Comparison of ENCODE assay signal across 31 cellular contexts in the genomic region with DNA sequence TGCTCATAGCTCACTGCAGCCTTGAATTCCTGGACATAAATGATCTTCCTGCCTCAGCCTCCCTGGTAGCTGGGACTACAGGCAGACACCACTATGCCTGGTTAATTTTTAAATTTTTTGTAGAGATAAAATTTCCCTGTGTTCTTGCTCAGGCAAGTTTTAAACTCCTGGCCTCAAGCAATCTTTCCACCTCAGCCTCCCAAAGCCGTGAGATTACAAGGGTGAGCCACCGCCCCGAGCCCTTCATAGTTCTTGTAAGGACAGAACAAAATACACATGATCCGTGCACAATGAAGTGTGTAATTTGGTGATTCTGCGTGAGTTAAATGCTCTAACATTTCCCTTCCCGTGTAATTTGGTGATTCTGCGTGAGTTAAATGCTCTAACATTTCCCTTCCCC. TPM values are rescaled to one million over a fixed set of nuclear protein-coding genes. Genes with fewer than 3 reads are reported as not detected.
"Had no signal": no experiment of that assay in that cellular context is flagged by ENCODE, and none has a peak within 500 bp of the region (broad histone marks: within the 10 kb centered on the region; RNA-seq: fewer than 3 reads in every experiment).

No MANE protein-coding gene starts in this region.

- DNase-seq: activated CD4-positive, alpha-beta memory T cell treated with anti-CD3 and anti-CD28 coated beads, Interleukin-2, amount 10 ng/mL, durations not matched to agents 7 days and 5 days; activated CD4-positive, alpha-beta T cell treated with anti-CD3 and anti-CD28 coated beads for 1 hour; activated CD4-positive, alpha-beta T cell treated with anti-CD3 and anti-CD28 coated beads for 48 hours; activated CD4-positive, CD25-positive, alpha-beta regulatory T cell; activated CD8-positive, alpha-beta memory T cell treated with anti-CD3 and anti-CD28 coated beads for 24 hours; activated CD8-positive, alpha-beta memory T cell treated with anti-CD3 and anti-CD28 coated beads, Interleukin-2, amount 10 ng/mL, durations not matched to agents 7 days and 5 days; activated CD8-positive, alpha-beta memory T cell treated with anti-CD3 and anti-CD28 coated beads, Interleukin-2, amount 50 U/mL, for 48 hours; activated effector memory CD4-positive, alpha-beta T cell treated with Interleukin-2 at 50 U/mL for 16 hours; activated naive CD4-positive, alpha-beta T cell treated with anti-CD3 and anti-CD28 coated beads, Interleukin-2, amount 10 ng/mL, durations not matched to agents 7 days and 5 days; activated naive CD8-positive, alpha-beta T cell treated with anti-CD3 and anti-CD28 coated beads, Interleukin-2, amount 50 U/mL, for 24 hours; activated T-cell treated with anti-CD3 and anti-CD28 coated beads, Interleukin-2, amount 50 U/mL, for 48 hours; anterior cingulate cortex; Karpas-422; KBM-7; MG63; NCI-H1048; NCI-H1105 treated with DMSO at 0.1 percent for 48 hours; NCI-H1436; NCI-H1694; NCI-H1930; NCI-H2081 treated with DMSO at 0.1 percent for 48 hours; NCI-H226; NCI-H524 treated with DMSO at 0.1 percent for 48 hours; SHP77; SJCRH30; T1000; WERI-Rb-1 had no signal

- ATAC-seq: activated CD8-positive, alpha-beta memory T cell treated with anti-CD3 and anti-CD28 coated beads, Interleukin-2, amount 10 ng/mL, durations not matched to agents 7 days and 5 days; activated naive CD8-positive, alpha-beta T cell treated with anti-CD3 and anti-CD28 coated beads, Interleukin-2, amount 50 U/mL, for 24 hours; Panc1 had no signal

- H3K36me3 ChIP-seq: MG63, SJCRH30, WERI-Rb-1 had no signal

- H3K9me3 ChIP-seq: MG63, SJCRH30 had no signal

- H3K4me3 ChIP-seq: MG63, SJCRH30, SK-N-MC had no signal

- FAIRE-seq: bronchial epithelial cell had no signal

- H3K27me3 ChIP-seq: MG63, SJCRH30 had no signal

- H3K4me1 ChIP-seq: SJCRH30 had no signal

- H3K27ac ChIP-seq: SJCRH30, SK-N-MC, WERI-Rb-1 had no signal

RNA-seq across cellular contexts. Expression of a gene that starts 27.7 kb away (rescaled TPM):
- total RNA-seq: activated CD8-positive, alpha-beta memory T cell treated with anti-CD3 and anti-CD28 coated beads, Interleukin-2, amount 10 ng/mL, durations not matched to agents 7 days and 5 days; T-helper 1 cell treated with Interleukin-12 subunit alpha and Interleukin-12 subunit beta and Interleukin-4 antibody, amounts not matched to agents 30 ng/mL and 1 ng/mL, for 36 hours had no signal
